Comparison of ENCODE assay signal across 28 cellular contexts in genomic region chr5:84162695-84163094, GRCh38.
"Had no signal": no experiment of that assay in that cellular context is flagged by ENCODE, and none has a peak within 500 bp of the region (broad histone marks: within the 10 kb centered on the region; RNA-seq: fewer than 3 reads in every experiment).

No MANE protein-coding gene starts in this region.

- H3K9me3 ChIP-seq: colonic mucosa, esophagus muscularis mucosa, esophagus squamous epithelium, gastrocnemius medialis, gastroesophageal sphincter, heart left ventricle, heart right ventricle had no signal

- H3K4me3 ChIP-seq: colonic mucosa, coronary artery, dorsolateral prefrontal cortex, esophagus muscularis mucosa, esophagus squamous epithelium, gastrocnemius medialis, gastroesophageal sphincter, heart left ventricle, heart right ventricle had no signal

- H3K9me3 Mint-ChIP-seq: dendritic cell treated with granulocyte-macrophage colony-stimulating factor and Interleukin-4, amounts not matched to agents 40 ng/mL and 50 ng/mL, for 4 days; endodermal cell had no signal

- H3K27me3 Mint-ChIP-seq: effector memory CD8-positive, alpha-beta T cell had no signal

- H3K36me3 ChIP-seq: colonic mucosa, esophagus muscularis mucosa, esophagus squamous epithelium, gastrocnemius medialis, gastroesophageal sphincter, heart left ventricle, heart right ventricle had no signal

- ATAC-seq: effector memory CD8-positive, alpha-beta T cell; esophagus mucosa; foreskin keratinocyte; gastrocnemius medialis; gastroesophageal sphincter; heart left ventricle; heart right ventricle had no signal

- DNase-seq: colonic mucosa; cortex of kidney; dermis blood vessel endothelial cell; dorsolateral prefrontal cortex; effector CD8-positive, alpha-beta T cell; effector memory CD4-positive, alpha-beta T cell; effector memory CD8-positive, alpha-beta T cell; endodermal cell; erythroblast; esophagus squamous epithelium; foreskin fibroblast; foreskin keratinocyte; foreskin melanocyte; gastrocnemius medialis; glutamatergic neuron; head of caudate nucleus; heart left ventricle; heart right ventricle had no signal

- H3K27me3 ChIP-seq: colonic mucosa, dorsolateral prefrontal cortex, esophagus muscularis mucosa, esophagus squamous epithelium, foreskin keratinocyte, gastrocnemius medialis, gastroesophageal sphincter, heart left ventricle, heart right ventricle had no signal

- H3K4me3 Mint-ChIP-seq: dendritic cell treated with granulocyte-macrophage colony-stimulating factor and Interleukin-4, amounts not matched to agents 40 ng/mL and 50 ng/mL, for 4 days; effector memory CD8-positive, alpha-beta T cell; endodermal cell had no signal

- FAIRE-seq: colon, endometrium, endothelial cell of umbilical vein, frontal cortex had no signal

- H3K4me1 ChIP-seq: colonic mucosa, esophagus muscularis mucosa, esophagus squamous epithelium, foreskin keratinocyte, gastrocnemius medialis, gastroesophageal sphincter, heart left ventricle, heart right ventricle had no signal

- H3K27ac ChIP-seq: colonic mucosa, coronary artery, dorsolateral prefrontal cortex, epithelial cell of prostate, esophagus muscularis mucosa, esophagus squamous epithelium, foreskin keratinocyte, gastrocnemius medialis, gastroesophageal sphincter, heart left ventricle, heart right ventricle had no signal

- H3K27ac Mint-ChIP-seq: dendritic cell treated with granulocyte-macrophage colony-stimulating factor and Interleukin-4, amounts not matched to agents 40 ng/mL and 50 ng/mL, for 4 days; effector memory CD8-positive, alpha-beta T cell; endodermal cell had no signal

- H3K4me1 Mint-ChIP-seq: endodermal cell had no signal
